Comparison of ENCODE assay signal across 8 cellular contexts in the genomic region with DNA sequence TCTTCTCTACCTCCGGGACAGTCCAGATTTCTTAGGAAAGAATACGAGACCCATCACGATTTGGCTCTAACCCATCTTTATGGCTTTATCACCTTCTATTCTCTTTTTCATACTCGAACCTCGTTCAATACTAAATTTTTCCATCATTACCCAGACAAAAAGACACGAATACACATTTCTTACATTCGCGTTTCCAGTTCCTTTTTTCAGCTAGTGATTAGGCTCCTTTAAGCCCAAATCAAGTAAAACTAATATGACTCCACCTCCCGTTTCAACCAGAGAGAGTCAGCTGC. TPM values are rescaled to one million over a fixed set of nuclear protein-coding genes. Genes with fewer than 3 reads are reported as not detected.
A peak's percentile ranks its signal among the peaks of the same experiment; 100 is the strongest.
DNase-seq lines count a peak whose midpoint lies in the region; ATAC-seq and TF ChIP-seq lines count a peak whose summit lies in the region.

No MANE protein-coding gene starts in this region.

- H3K36me3 ChIP-seq in ES-I3 (ENCODE audit: insufficient read depth, low read length), result peaks cover 9% of the 10 kb centered on the region
- H3K36me3 ChIP-seq in SJSA1, result peaks cover 28% of the 10 kb centered on the region
- H3K36me3 ChIP-seq in esophagus squamous epithelium, result peaks cover 0 to 38% (median 6%) of the 10 kb centered on the region in 3 donors
- H3K36me3 ChIP-seq in prostate gland, result no peaks in the 10 kb centered on the region

- DNase-seq in SJSA1 (ENCODE audit: low read depth in 1 of 2, low spot score in 2 of 2) (no peak), esophagus squamous epithelium (lab: John Stamatoyannopoulos, UW) (no peak), prostate gland (ENCODE audit: low spot score) (no peak), NCI-H69 (lab: John Stamatoyannopoulos, UW) (no peak)

- H3K27ac ChIP-seq in SJSA1 (peak overlapping the region; percentile 51), esophagus squamous epithelium (peak overlapping the region; percentile 83 to 92 (median 90)), prostate gland (peak overlapping the region; percentile 68 to 69)

- TF ChIP-seq POLR2A in esophagus squamous epithelium (IDR thresholded peaks at IDR 0.05) (no peak), prostate gland (IDR thresholded peaks at IDR 0.05) (no peak)

- 3 to 5% methylated on average over 9 of the region's 9 CpGs for WGBS in esophagus squamous epithelium, 2 donors
- WGBS in prostate gland, result 4% methylated on average over 9 of the region's 9 CpGs

- no peaks in the 10 kb centered on the region for H3K9me3 ChIP-seq in ES-I3 (ENCODE audit: control insufficient read depth, insufficient read depth, low read length)
- no peaks in the 10 kb centered on the region for H3K9me3 ChIP-seq in SJSA1 (replicated peaks)
- H3K9me3 ChIP-seq in esophagus squamous epithelium, result no peaks in the 10 kb centered on the region
- H3K9me3 ChIP-seq in prostate gland, result no peaks in the 10 kb centered on the region

- H3K4me3 ChIP-seq in SJSA1 (peak overlapping the region; percentile 56), esophagus squamous epithelium (peak overlapping the region; percentile 54 to 91 (median 76)), prostate gland (peak overlapping the region; percentile 48 to 62)

- intact Hi-C loops in esophagus squamous epithelium (cut with DNase I) (no loop called here), prostate gland (cut with DNase I) (no loop called here)

- peak overlapping the region; percentile 99 for H3K9ac ChIP-seq in ES-I3 (ENCODE audit: low read depth, low read length)

- H3K27me3 ChIP-seq in SJSA1 (replicated peaks), result no peaks in the 10 kb centered on the region
- H3K27me3 ChIP-seq in esophagus squamous epithelium, result no peaks in the 10 kb centered on the region
- H3K27me3 ChIP-seq in prostate gland (replicated peaks; ENCODE audit: insufficient read depth), result no peaks in the 10 kb centered on the region

- H3K4me1 ChIP-seq in ES-I3 (ENCODE audit: insufficient read depth, low read length), result peaks cover 6% of the 10 kb centered on the region
- H3K4me1 ChIP-seq in SJSA1 (replicated peaks), result peaks cover 9% of the 10 kb centered on the region
- H3K4me1 ChIP-seq in esophagus squamous epithelium, result peaks cover 0 to 17% (median 8%) of the 10 kb centered on the region in 3 donors
- no peaks in the 10 kb centered on the region for H3K4me1 ChIP-seq in prostate gland (replicated peaks)

- no peak for TF ChIP-seq CTCF in esophagus squamous epithelium (IDR thresholded peaks at IDR 0.05)
- no peak for TF ChIP-seq CTCF in prostate gland (IDR thresholded peaks at IDR 0.05)

- no peak for ATAC-seq in GM18868 (IDR thresholded peaks at IDR 0.05; ENCODE audit: unreplicated experiment)
- no peak for ATAC-seq in GM18502 (IDR thresholded peaks at IDR 0.05; ENCODE audit: poor library complexity, unreplicated experiment)
- no peak for ATAC-seq in GM21381 (IDR thresholded peaks at IDR 0.05; ENCODE audit: unreplicated experiment)

RNA-seq across cellular contexts. Expression of gene ZBTB6, which starts 0.5 kb away (rescaled TPM):
- total RNA-seq in SJSA1 (2014; rRNA removed; shearing (Covaris generic)), result 9.7 and 11.9 TPM in 2 replicates
- total RNA-seq in esophagus squamous epithelium (10 to 100 TPM in 1 of 4 donors, 1 to 10 TPM in 3; 4.0 to 11.3 (median 7.1) TPM), prostate gland (10 to 100 TPM in 1 of 2 donors, 1 to 10 TPM in 1; 6.5 to 10.3 TPM)

RNA-seq across cellular contexts. Expression of gene RC3H2, which starts 7.5 kb away (rescaled TPM):
- total RNA-seq in SJSA1 (2014; rRNA removed; shearing (Covaris generic)), result 29.4 and 41.1 TPM in 2 replicates
- total RNA-seq in esophagus squamous epithelium (10 to 100 TPM; 24.6 to 46.3 (median 30.2) TPM), prostate gland (10 to 100 TPM; 25.8 to 47.9 TPM)

RNA-seq across cellular contexts. Expression of gene ZBTB26, which starts 18.7 kb away (rescaled TPM):
- 3.1 and 3.2 TPM in 2 replicates for total RNA-seq in SJSA1 (2014; rRNA removed; shearing (Covaris generic))
- total RNA-seq in esophagus squamous epithelium, result 1 to 10 TPM; 1.7 to 6.5 (median 2.9) TPM
- 10 to 100 TPM in 1 of 2 donors, 1 to 10 TPM in 1; 5.6 to 10.5 TPM for total RNA-seq in prostate gland

RNA-seq across cellular contexts. Expression of gene RABGAP1, which starts 28.2 kb away (rescaled TPM):
- 27.8 and 55.6 TPM in 2 replicates for total RNA-seq in SJSA1 (2014; rRNA removed; shearing (Covaris generic))
- total RNA-seq in esophagus squamous epithelium (10 to 100 TPM; 28.4 to 57.4 (median 33.6) TPM), prostate gland (100 to 1,000 TPM in 1 of 2 donors, 10 to 100 TPM in 1; 59.8 to 104 TPM)
